ENCODE assay signal across 19 cellular contexts in the genomic region with DNA sequence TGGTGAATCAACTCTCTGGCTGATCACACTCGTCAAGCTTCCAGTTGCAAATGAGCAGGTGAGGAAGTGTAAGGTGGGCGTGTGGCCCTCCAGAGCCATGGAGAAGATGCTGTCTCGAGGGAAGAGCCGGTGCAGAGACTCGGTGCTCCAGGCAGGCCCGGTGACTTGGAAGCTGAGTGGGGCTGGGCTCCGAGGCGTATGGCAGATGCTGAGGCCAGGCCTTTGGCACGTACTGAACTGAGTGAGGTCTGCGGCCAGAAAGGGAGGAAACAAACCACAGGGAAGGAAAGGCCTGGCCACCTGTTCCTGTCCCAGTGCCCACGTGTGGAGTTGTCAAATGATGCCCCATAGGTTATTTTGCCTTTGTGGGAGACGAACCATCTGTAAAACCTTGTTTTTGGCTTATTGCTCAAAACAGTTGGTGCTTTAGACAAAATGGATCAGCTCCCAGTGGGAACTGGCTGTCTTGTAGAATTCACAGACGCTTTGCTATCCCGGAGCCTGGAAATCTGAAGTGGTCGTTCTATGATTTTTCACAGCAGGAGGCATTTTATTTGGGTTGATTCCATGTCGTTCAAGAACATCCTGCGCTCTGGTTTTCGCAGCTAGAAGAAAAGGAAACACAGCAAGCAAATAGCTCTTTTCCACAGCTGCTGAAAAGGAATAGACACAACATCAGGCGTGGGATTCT.
DNase-seq lines count a peak whose midpoint lies in the region; ATAC-seq and TF ChIP-seq lines count a peak whose summit lies in the region.
"Had no signal": no experiment of that assay in that cellular context is flagged by ENCODE, and none has a peak within 500 bp of the region (broad histone marks: within the 10 kb centered on the region; RNA-seq: fewer than 3 reads in every experiment).

No MANE protein-coding gene starts in this region.

- H2BK5ac ChIP-seq in mesendoderm (ENCODE audit: low read length), result no peak overlapping the region

- no peak overlapping the region for H4K5ac ChIP-seq in mesendoderm (ENCODE audit: low read length)

- H3K27me3 ChIP-seq in heart right ventricle, result peaks cover 0 to 8% (median 0%) of the 10 kb centered on the region in 7 donors
- H3K27me3 ChIP-seq in testis, result no peaks in the 10 kb centered on the region
- H3K27me3 ChIP-seq in colonic mucosa, result no peaks in the 10 kb centered on the region
- no peaks in the 10 kb centered on the region for H3K27me3 ChIP-seq in mesendoderm (ENCODE audit: insufficient read depth, low read length, poor library complexity)
- H3K27me3 ChIP-seq: BE2C had no signal

- H2BK120ac ChIP-seq in mesendoderm (ENCODE audit: low read depth, low read length), result no peak overlapping the region

- intact Hi-C loops in heart right ventricle (cut with DNase I) (no loop called here), Right ventricle myocardium superior (cut with DNase I) (no loop called here), testis (cut with DNase I; ENCODE audit: low total_unique reads) (no loop called here), colonic mucosa (cut with DNase I) (no loop called here)

- no peak overlapping the region for H4K8ac ChIP-seq in mesendoderm (ENCODE audit: low read depth, low read length)

- no peak overlapping the region for H3K4ac ChIP-seq in mesendoderm (ENCODE audit: low read depth, low read length)

- DNase-seq in heart right ventricle (no peak), Right ventricle myocardium superior (no peak), cerebellum (ENCODE audit: low spot score) (peak; percentile 90), myocyte (ENCODE audit: low read depth) (peak; percentile 26), testis (peak; percentile 31), colonic mucosa (no peak), mesendoderm (no peak)
- DNase-seq: 8988T; activated naive CD4-positive, alpha-beta T cell treated with anti-CD3 and anti-CD28 coated beads, Interleukin-2, amount 10 ng/mL, durations not matched to agents 7 days and 5 days; activated T-cell treated with anti-CD3 and anti-CD28 coated beads, Interleukin-2, amount 50 U/mL, for 4 hours; BE2C; NCI-H1105; NCI-H2081; NCI-H524 treated with DMSO at 0.1 percent for 48 hours; RPMI8226; T1000 had no signal

- no peak overlapping the region for H3K9ac ChIP-seq in colonic mucosa (ENCODE audit: low read depth in 2 of 2, low read length in 2 of 2)
- H3K9ac ChIP-seq in mesendoderm (ENCODE audit: low read length), result no peak overlapping the region
- H3K9ac ChIP-seq: parathyroid adenoma had no signal

- TF ChIP-seq POLR2A in testis (IDR thresholded peaks at IDR 0.05), result no peak

- no peak overlapping the region for H3K4me3 ChIP-seq in heart right ventricle
- H3K4me3 ChIP-seq in testis, result no peak overlapping the region
- H3K4me3 ChIP-seq in colonic mucosa, result no peak overlapping the region
- H3K4me3 ChIP-seq in mesendoderm (ENCODE audit: low read length), result no peak overlapping the region

- no peak overlapping the region for H2AK5ac ChIP-seq in mesendoderm (ENCODE audit: low read length)

- H3K79me1 ChIP-seq in mesendoderm (ENCODE audit: low read length), result no peaks in the 10 kb centered on the region

- no peak overlapping the region for H3K4me2 ChIP-seq in mesendoderm (ENCODE audit: low read length)

- H3K4me1 ChIP-seq in heart right ventricle, result no peaks in the 10 kb centered on the region
- H3K4me1 ChIP-seq in testis, result peaks cover 7% of the 10 kb centered on the region
- H3K4me1 ChIP-seq in colonic mucosa, result no peaks in the 10 kb centered on the region
- H3K4me1 ChIP-seq in mesendoderm (ENCODE audit: control insufficient read depth, low read depth, low read length), result no peaks in the 10 kb centered on the region
- H3K4me1 ChIP-seq: BE2C, parathyroid adenoma had no signal

- H3K27ac ChIP-seq in heart right ventricle (peak overlapping the region in 1 of 10 donors; percentile 26), testis (no peak overlapping the region), colonic mucosa (no peak overlapping the region), mesendoderm (ENCODE audit: low read depth, low read length) (no peak overlapping the region)
- H3K27ac ChIP-seq: parathyroid adenoma had no signal

- no peak overlapping the region for H3K56ac ChIP-seq in mesendoderm (ENCODE audit: low read length)

- TF ChIP-seq CTCF in heart right ventricle (IDR thresholded peaks at IDR 0.05) (no peak), testis (IDR thresholded peaks at IDR 0.05) (no peak), colonic mucosa (IDR thresholded peaks at IDR 0.05) (no peak)

- no peak overlapping the region for H3K23ac ChIP-seq in mesendoderm (ENCODE audit: low read length)

- H3K36me3 ChIP-seq in heart right ventricle, result no peaks in the 10 kb centered on the region
- no peaks in the 10 kb centered on the region for H3K36me3 ChIP-seq in testis (ENCODE audit: low read depth, missing control alignments)
- no peaks in the 10 kb centered on the region for H3K36me3 ChIP-seq in colonic mucosa
- H3K36me3 ChIP-seq in mesendoderm (ENCODE audit: control insufficient read depth, insufficient read depth, low read length), result no peaks in the 10 kb centered on the region
- H3K36me3 ChIP-seq: BE2C had no signal

- peak in 5 of 8 donors; percentile 28 to 56 (median 35) for ATAC-seq in heart right ventricle
- no peak for ATAC-seq in Right ventricle myocardium superior (ENCODE audit: poor library complexity)
- no peak for ATAC-seq in GM18909 (IDR thresholded peaks at IDR 0.05; ENCODE audit: poor library complexity, unreplicated experiment)
- ATAC-seq: activated T-cell treated with anti-CD3 and anti-CD28 coated beads, Interleukin-2, amount 50 U/mL, for 4 hours; HCT116 had no signal

- H3K18ac ChIP-seq in mesendoderm (ENCODE audit: low read length), result no peak overlapping the region

- H3K9me3 ChIP-seq in heart right ventricle (no peaks in the 10 kb centered on the region), testis (no peaks in the 10 kb centered on the region), colonic mucosa (no peaks in the 10 kb centered on the region)
- H3K9me3 ChIP-seq: BE2C had no signal

- H2BK15ac ChIP-seq in mesendoderm (replicated peaks; ENCODE audit: low read depth), result no peak overlapping the region

- 69 to 72% methylated on average over 19 of the region's 19 CpGs for WGBS in heart right ventricle, 2 donors
- 41 to 47% methylated on average over 18 to 19 of the region's 19 CpGs for WGBS in testis, 2 donors
- no CpG with 5 or more reads among the region's 19 CpGs for WGBS in mesendoderm (ENCODE audit: extremely low coverage, insufficient coverage, low lambda C conversion rate)

- no peaks in the 10 kb centered on the region for H3K79me2 ChIP-seq in mesendoderm (ENCODE audit: control insufficient read depth, insufficient read depth, low read length)
- H3K79me2 ChIP-seq: parathyroid adenoma had no signal

Comparison
In these comparisons a context has a peak if more than half of its experiments do, and no peak if none do; other contexts are left out.
1. ATAC-seq: peak in heart right ventricle (5 of 8); none in Right ventricle myocardium superior (single experiment) and GM18909 (single experiment).
2. DNase-seq: peak in cerebellum (single experiment), myocyte (single experiment) and testis (single experiment); none in heart right ventricle (0 of 2), Right ventricle myocardium superior (single experiment), colonic mucosa (single experiment) and mesendoderm (single experiment).